Comparison of ENCODE assay signal across 29 cellular contexts in genomic region chr16:49712106-49712505, GRCh38.
"Had no signal": no experiment of that assay in that cellular context is flagged by ENCODE, and none has a peak within 500 bp of the region (broad histone marks: within the 10 kb centered on the region; RNA-seq: fewer than 3 reads in every experiment).

No MANE protein-coding gene starts in this region.

- H3K27ac ChIP-seq: left lung, lower lobe of right lung, pancreas, prostate gland, skin epidermis, stomach, thoracic aorta, tibial artery, upper lobe of right lung had no signal

- H3K4me1 Mint-ChIP-seq: immature natural killer cell; naive B cell; natural killer cell; stimulated activated naive B cell treated with anti-CD40 and anti-IgM and Interleukin-4, amounts not matched to agents 10 μg/mL and 1 μg/mL and 100 μg/mL, for 72 hours had no signal

- H3K4me3 ChIP-seq: left lung, lower lobe of right lung, pancreas, prostate gland, skin epidermis, stomach, thoracic aorta, tibial artery, upper lobe of right lung had no signal

- H3K27me3 ChIP-seq: left lung, pancreas, stomach, tibial artery, upper lobe of right lung had no signal

- H3K27ac Mint-ChIP-seq: immature natural killer cell; natural killer cell; nephron progenitor cell; stimulated activated naive B cell treated with anti-CD40 and anti-IgM and Interleukin-4, amounts not matched to agents 10 μg/mL and 1 μg/mL and 100 μg/mL, for 72 hours had no signal

- H3K36me3 Mint-ChIP-seq: immature natural killer cell; naive B cell; natural killer cell; stimulated activated naive B cell treated with anti-CD40 and anti-IgM and Interleukin-4, amounts not matched to agents 10 μg/mL and 1 μg/mL and 100 μg/mL, for 72 hours had no signal

- H3K9me3 Mint-ChIP-seq: immature natural killer cell; naive B cell; natural killer cell; nephron progenitor cell; stimulated activated naive B cell treated with anti-CD40 and anti-IgM and Interleukin-4, amounts not matched to agents 10 μg/mL and 1 μg/mL and 100 μg/mL, for 72 hours had no signal

- H3K9me3 ChIP-seq: left lung, lower lobe of right lung, pancreas, prostate gland, stomach, thoracic aorta, tibial artery, upper lobe of right lung had no signal

- H3K4me1 ChIP-seq: left lung, lower lobe of right lung, pancreas, prostate gland, upper lobe of right lung had no signal

- DNase-seq: head of caudate nucleus; hippocampal formation; immature natural killer cell; kidney; left colon; left lung; lower lobe of right lung; mammary epithelial cell; mesenchymal stem cell; naive B cell; natural killer cell; nephron progenitor cell; pancreas; retina; stimulated activated CD4-positive, alpha-beta T cell treated with anti-CD3 and anti-CD28 coated beads, Interleukin-12 subunit alpha, Interleukin-12 subunit beta, amount 100 ng/mL, for 4 hours; stimulated activated CD4-positive, alpha-beta T cell treated with anti-CD3 and anti-CD28 coated beads, Interleukin-15, amount 100 ng/mL, for 24 hours; stimulated activated CD4-positive, alpha-beta T cell treated with anti-CD3 and anti-CD28 coated beads, Interleukin-2, amount 100 ng/mL, for 24 hours; stimulated activated CD4-positive, alpha-beta T cell treated with anti-CD3 and anti-CD28 coated beads, Interleukin-4, amount 100 ng/mL, for 1 hour; stimulated activated naive B cell treated with anti-CD40 and anti-IgM and Interleukin-4, amounts not matched to agents 10 μg/mL and 1 μg/mL and 100 μg/mL, for 72 hours; stimulated activated naive CD8-positive, alpha-beta T cell treated with anti-CD3 and anti-CD28 coated beads, Interleukin-15, Interleukin-2, amounts not matched to agents 100 U/mL and 50 U/mL, for 24 hours; stomach; tibial artery; trophoblast cell; upper lobe of right lung had no signal

- ATAC-seq: left colon; left lung; lower lobe of right lung; natural killer cell; pancreas; right cardiac atrium; sciatic nerve; stimulated activated naive B cell treated with anti-CD40 and anti-IgM and Interleukin-4, amounts not matched to agents 10 μg/mL and 1 μg/mL and 100 μg/mL, for 72 hours; stimulated activated naive CD8-positive, alpha-beta T cell treated with anti-CD3 and anti-CD28 coated beads, Interleukin-15, Interleukin-2, amounts not matched to agents 100 U/mL and 50 U/mL, for 24 hours; upper lobe of right lung had no signal

- H3K36me3 ChIP-seq: left lung, lower lobe of right lung, pancreas, prostate gland, stomach, thoracic aorta, tibial artery, upper lobe of right lung had no signal

- H3K4me3 Mint-ChIP-seq: immature natural killer cell; naive B cell; natural killer cell; nephron progenitor cell; stimulated activated naive B cell treated with anti-CD40 and anti-IgM and Interleukin-4, amounts not matched to agents 10 μg/mL and 1 μg/mL and 100 μg/mL, for 72 hours had no signal
